ENCODE assay signal across 8 cellular contexts in genomic region chr6:138162104-138162946, GRCh38. TPM values are rescaled to one million over a fixed set of nuclear protein-coding genes. Genes with fewer than 3 reads are reported as not detected.
DNase-seq lines count a peak whose midpoint lies in the region; ATAC-seq, FAIRE-seq and TF ChIP-seq lines count a peak whose summit lies in the region.

No MANE protein-coding gene starts in this region.

- peak overlapping the region; percentile 75; the same call in 1 of the 2 replicates for H4K8ac ChIP-seq in H1 (ENCODE audit: extremely low read depth, insufficient read depth, low read length)

- H3K14ac ChIP-seq in H1 (ENCODE audit: insufficient read length) = no peak overlapping the region

- no peak for FAIRE-seq in H1 (lab: Jason Lieb, UNC)

- H3K36me3 Mint-ChIP-seq in mesothelial cell of epicardium = no peaks in the 10 kb centered on the region
- no peaks in the 10 kb centered on the region for H3K36me3 Mint-ChIP-seq in type B pancreatic cell

- 0 out of 2 replicates have a peak overlapping the region, but pooled peaks have one; percentile 0 for H2AFZ ChIP-seq in H1 (ENCODE audit: low read length)

- POLR2A ChIA-PET in H1 (lab: Charles Lee; ENCODE audit: partially characterized antibody) = interaction anchor here (0.8 to 2.2 kb wide), 6 partner anchors 16 to 107 kb away, joined by 3 to 5 read pairs (median 3); no protein-coding TSS in a partner anchor

- no peaks in the 10 kb centered on the region for H3K9me3 ChIP-seq in H1 (ENCODE audit: insufficient read depth in 2 of 2, low read depth in 1 of 2, low read length in 1 of 2)

- H3K4me2 ChIP-seq in H1 (ENCODE audit: insufficient read depth in 1 of 2, low read depth in 2 of 2, low read length in 2 of 2) = peak overlapping the region; percentile 79 to 94

- peaks cover 2 to 13% (median 11%) of the 10 kb centered on the region in 4 experiments; a peak in 5 of 7 replicates for H3K4me1 ChIP-seq in H1 (replicated peaks in 1 of 4; ENCODE audit: control insufficient read depth in 3 of 4, insufficient read depth in 4 of 4, low read length in 3 of 4)

- no peak for TF ChIP-seq EP300 in H1 (IDR thresholded peaks at IDR 0.05; ENCODE audit: borderline replicate concordance in 1 of 2, low read depth in 2 of 2, low read length in 2 of 2)

- peaks cover 2% of the 10 kb centered on the region; the same call in 1 of the 2 replicates for H3K79me1 ChIP-seq in H1 (ENCODE audit: low read depth, low read length)

- H3K27me3 Mint-ChIP-seq in mesothelial cell of epicardium (ENCODE audit: low read depth) (peaks cover 67% of the 10 kb centered on the region), type B pancreatic cell (peaks cover 58% of the 10 kb centered on the region)

- peaks cover 14% of the 10 kb centered on the region for H3K4me1 Mint-ChIP-seq in mesothelial cell of epicardium
- H3K4me1 Mint-ChIP-seq in type B pancreatic cell (ENCODE audit: unreplicated experiment) = peaks cover 13% of the 10 kb centered on the region

- ATAC-seq in HG03175 (IDR thresholded peaks at IDR 0.05; ENCODE audit: unreplicated experiment) = peak; percentile 29

- no peak overlapping the region; the same call in 1 of the 2 replicates for H2BK20ac ChIP-seq in H1 (ENCODE audit: low read length)

- H3K9ac ChIP-seq in H1 (replicated peaks in 1 of 4; ENCODE audit: extremely low read depth in 1 of 4, low read depth in 3 of 4, low read length in 3 of 4) = peak overlapping the region in 3 of 4 experiments; percentile 50 to 70 (median 62); a peak in 6 of 7 replicates

- no peak overlapping the region for H3K27ac ChIP-seq in H1 (ENCODE audit: low read depth, low read length)

- TF ChIP-seq POLR2A in H1 (IDR thresholded peaks at IDR 0.05; ENCODE audit: control extremely low read depth in 1 of 2, low read depth in 2 of 2, low read length in 2 of 2) = no peak

- H3K4me3 Mint-ChIP-seq in mesothelial cell of epicardium = peak overlapping the region; percentile 77
- H3K4me3 Mint-ChIP-seq in type B pancreatic cell = peak overlapping the region; percentile 87

- peak in 1 of 2 experiments; percentile 8; a peak in 1 of 4 replicates for TF ChIP-seq RAD21 in H1 (IDR thresholded peaks at IDR 0.05 in 1 of 2, conservative IDR thresholded peaks at IDR 0.05 in 1 of 2; ENCODE audit: low read depth in 2 of 2, low read length in 2 of 2)

- H3K23me2 ChIP-seq in H1 (ENCODE audit: low read depth, low read length) = peaks cover 14% of the 10 kb centered on the region

- H4K91ac ChIP-seq in H1 (replicated peaks; ENCODE audit: insufficient read length, low read length) = no peak overlapping the region

- no peak overlapping the region for H3K56ac ChIP-seq in H1 (replicated peaks; ENCODE audit: insufficient read length, low read depth, low read length)

- no peak for TF ChIP-seq CTCF in H1 (IDR thresholded peaks at IDR 0.05; ENCODE audit: control extremely low read depth in 1 of 3, insufficient read depth in 1 of 3, low read depth in 1 of 3, low read length in 3 of 3)
- TF ChIP-seq CTCF in mesothelial cell of epicardium (IDR thresholded peaks at IDR 0.05; ENCODE audit: unreplicated experiment) = no peak
- no peak for TF ChIP-seq CTCF in type B pancreatic cell (conservative IDR thresholded peaks at IDR 0.05)

- H3K36me3 ChIP-seq in H1 (ENCODE audit: control insufficient read depth in 2 of 4, insufficient read depth in 4 of 4, low read length in 3 of 4) = no peaks in the 10 kb centered on the region

- H3K9me3 Mint-ChIP-seq in mesothelial cell of epicardium = no peaks in the 10 kb centered on the region
- H3K9me3 Mint-ChIP-seq in type B pancreatic cell = no peaks in the 10 kb centered on the region

- H2BK5ac ChIP-seq in H1 (ENCODE audit: low read depth, low read length) = no peak overlapping the region

- H3K27ac Mint-ChIP-seq in mesothelial cell of epicardium (no peak overlapping the region), type B pancreatic cell (peak overlapping the region; percentile 58)

- peak; percentile 1 for DNase-seq in stimulated activated CD8-positive, alpha-beta memory T cell treated with anti-CD3 and anti-CD28 coated beads, Interleukin-12 subunit alpha, Interleukin-12 subunit beta, amount 100 ng/mL, for 4 hours (ENCODE audit: low read depth)
- no peak for DNase-seq in stimulated activated CD8-positive, alpha-beta memory T cell treated with anti-CD3 and anti-CD28 coated beads, Interleukin-4, amount 100 ng/mL, for 48 hours
- peak; percentile 35 to 48 for DNase-seq in SHP77 (lab: John Stamatoyannopoulos, UW)
- DNase-seq in H1 (ENCODE audit: low read depth in 1 of 2, low spot score in 2 of 2) = peak in 1 of 2 experiments; percentile 60
- peak in 1 of 2 experiments; percentile 48 for DNase-seq in mesothelial cell of epicardium (ENCODE audit: low spot score in 2 of 2, unreplicated experiment in 2 of 2)
- no peak for DNase-seq in type B pancreatic cell (ENCODE audit: extremely low spot score, unreplicated experiment)
- DNase-seq in activated CD4-positive, alpha-beta T cell treated with anti-CD3 and anti-CD28 coated beads, Interleukin-2, amount 50 U/mL, for 4 hours = no peak

- CTCF ChIA-PET in H1 (lab: Charles Lee; ENCODE audit: partially characterized antibody) = interaction anchor here (1.0 to 1.2 kb wide), 3 partner anchors 28 to 73 kb away, joined by 3 to 5 read pairs (median 4); no protein-coding TSS in a partner anchor

- no peaks in the 10 kb centered on the region for H4K20me1 ChIP-seq in H1 (replicated peaks in 1 of 2; ENCODE audit: control insufficient read depth in 1 of 2, insufficient read depth in 2 of 2, low read length in 2 of 2)

- no peak overlapping the region for H3K4ac ChIP-seq in H1 (replicated peaks; ENCODE audit: insufficient read length, low read depth, low read length)

- H3K18ac ChIP-seq in H1 (ENCODE audit: extremely low read depth, low read length) = no peak overlapping the region; the same call in none of the 2 replicates

- H4K5ac ChIP-seq in H1 (ENCODE audit: insufficient read length, low read depth, low read length) = no peak overlapping the region

- H3K27me3 ChIP-seq in H1 (replicated peaks in 1 of 4; ENCODE audit: control insufficient read depth in 3 of 4, extremely low read depth in 1 of 4, insufficient read depth in 3 of 4, low read length in 3 of 4) = peaks cover 0 to 3% (median 2%) of the 10 kb centered on the region in 4 experiments; a peak in 4 of 7 replicates

- H3K4me3 ChIP-seq in H1 (ENCODE audit: extremely low read depth in 1 of 4, insufficient read depth in 2 of 4, low read depth in 3 of 4, low read length in 4 of 4) = peak overlapping the region; percentile 66 to 90 (median 89)

- 3% methylated on average over 47 of the region's 53 CpGs; no CpG with 5 or more reads in 1 of the 2 experiments for WGBS in H1 (ENCODE audit: extremely low coverage in 1 of 2, insufficient coverage in 1 of 2, insufficient read length in 1 of 2, insufficient replicate concordance in 2 of 2, low coverage in 1 of 2, low lambda C conversion rate in 2 of 2, missing lambda C conversion rate in 1 of 2), 2 experiments

- no peak overlapping the region for H3K23ac ChIP-seq in H1 (ENCODE audit: insufficient read length)

- no peak overlapping the region for H2BK15ac ChIP-seq in H1 (ENCODE audit: low read length)

- no peak overlapping the region for H2BK12ac ChIP-seq in H1 (ENCODE audit: low read depth, low read length)

- H2BK120ac ChIP-seq in H1 (replicated peaks; ENCODE audit: low read depth, low read length) = no peak overlapping the region

- peaks cover 6 to 23% of the 10 kb centered on the region in 2 experiments; a peak in 3 of 4 replicates for H3K79me2 ChIP-seq in H1 (ENCODE audit: control insufficient read depth in 1 of 2, insufficient read depth in 2 of 2, low read length in 2 of 2)

- no peak overlapping the region for H2AK5ac ChIP-seq in H1 (ENCODE audit: low read depth, low read length)

TF ChIP-seq in H1, 55 proteins besides CTCF, POLR2A, EP300 and RAD21 (continues in another document):
- no peak for TF ChIP-seq CHD1 (IDR thresholded peaks at IDR 0.05; ENCODE audit: low read depth, low read length)

RNA-seq across cellular contexts. Expression of gene ARFGEF3, which starts 0.6 kb away (rescaled TPM):
- total RNA-seq in H1 (2021; fragmentation: NEBNext Ultra II Directional; extraction: Animal tissue kit (Norgen Biotek cat#: 25700)) = 22.9 and 23.2 TPM in 2 replicates
- polyA plus RNA-seq in H1 (2011; rRNA removed) = 5.6 and 5.8 TPM in 2 replicates
- polyA plus RNA-seq in H1 (2011; cell fraction: cytosol; rRNA removed) = 5.9 TPM
- 9.8 TPM for polyA plus RNA-seq in H1 (2011; cell fraction: nucleus; rRNA removed)
- polyA plus RNA-seq in H1 (2012, experiment 1 of 2) = 6.6 to 9.8 TPM (median 9.1 TPM) in 4 replicates
- 0.94 TPM for polyA plus RNA-seq in H1 (2012, experiment 2 of 2)
- 9.1 TPM for polyA plus RNA-seq in H1 (2013, experiment 1 of 2)
- 8.4 TPM for polyA plus RNA-seq in H1 (2013, experiment 2 of 2)
- polyA minus RNA-seq in H1 (2011; rRNA and poly(A)+ RNA removed) = 30.9 and 33.5 TPM in 2 replicates
- polyA minus RNA-seq in H1 (2011; cell fraction: cytosol; rRNA and poly(A)+ RNA removed) = 17.6 TPM
- polyA minus RNA-seq in H1 (2011; cell fraction: nucleus; rRNA and poly(A)+ RNA removed) = 24.6 TPM
- total RNA-seq in mesothelial cell of epicardium = 6.1 to 6.3 TPM (median 6.1 TPM) in 3 replicates
- 24.0 and 31.7 TPM in 2 replicates for total RNA-seq in type B pancreatic cell (ENCODE audit: low replicate concordance)

RNA-seq across cellular contexts. Expression of gene PERP, which starts 55.1 kb away (rescaled TPM):
- total RNA-seq in H1 (2021; fragmentation: NEBNext Ultra II Directional; extraction: Animal tissue kit (Norgen Biotek cat#: 25700)) = 26.7 and 26.8 TPM in 2 replicates
- polyA plus RNA-seq in H1 (2011; rRNA removed) = 21.0 and 21.4 TPM in 2 replicates
- 14.2 TPM for polyA plus RNA-seq in H1 (2011; cell fraction: cytosol; rRNA removed)
- polyA plus RNA-seq in H1 (2011; cell fraction: nucleus; rRNA removed) = 12.9 TPM
- polyA plus RNA-seq in H1 (2012, experiment 1 of 2) = 16.2 to 18.7 TPM (median 17.0 TPM) in 4 replicates
- polyA plus RNA-seq in H1 (2012, experiment 2 of 2) = 5.6 TPM
- polyA plus RNA-seq in H1 (2013, experiment 1 of 2) = 33.3 TPM
- 41.5 TPM for polyA plus RNA-seq in H1 (2013, experiment 2 of 2)
- 18.5 and 21.3 TPM in 2 replicates for polyA minus RNA-seq in H1 (2011; rRNA and poly(A)+ RNA removed)
- polyA minus RNA-seq in H1 (2011; cell fraction: cytosol; rRNA and poly(A)+ RNA removed) = 9.4 TPM
- 8.3 TPM for polyA minus RNA-seq in H1 (2011; cell fraction: nucleus; rRNA and poly(A)+ RNA removed)
- 54.4 to 57.6 TPM (median 55.6 TPM) in 3 replicates for total RNA-seq in mesothelial cell of epicardium
- total RNA-seq in type B pancreatic cell (ENCODE audit: low replicate concordance) = 86.8 and 293 TPM in 2 replicates

RNA-seq across cellular contexts. Expression of gene PBOV1, which starts 56.0 kb away (rescaled TPM):
- total RNA-seq in H1 (2021; fragmentation: NEBNext Ultra II Directional; extraction: Animal tissue kit (Norgen Biotek cat#: 25700)) = not detected in 2 replicates
- not detected in 2 replicates for polyA plus RNA-seq in H1 (2011; rRNA removed)
- not detected for polyA plus RNA-seq in H1 (2011; cell fraction: cytosol; rRNA removed)
- not detected for polyA plus RNA-seq in H1 (2011; cell fraction: nucleus; rRNA removed)
- polyA plus RNA-seq in H1 (2012, experiment 1 of 2) = not detected in 4 replicates
- polyA plus RNA-seq in H1 (2012, experiment 2 of 2) = not detected
- not detected for polyA plus RNA-seq in H1 (2013, experiment 1 of 2)
- not detected for polyA plus RNA-seq in H1 (2013, experiment 2 of 2)
- polyA minus RNA-seq in H1 (2011; rRNA and poly(A)+ RNA removed) = not detected in 2 replicates
- not detected for polyA minus RNA-seq in H1 (2011; cell fraction: cytosol; rRNA and poly(A)+ RNA removed)
- polyA minus RNA-seq in H1 (2011; cell fraction: nucleus; rRNA and poly(A)+ RNA removed) = 0.20 TPM
- total RNA-seq in mesothelial cell of epicardium (not detected in 3 replicates), type B pancreatic cell (ENCODE audit: low replicate concordance) (not detected in 2 replicates)

Comparison
In these comparisons a context has a peak if more than half of its experiments do, and no peak if none do; other contexts are left out.
1. DNase-seq: peak in stimulated activated CD8-positive, alpha-beta memory T cell treated with anti-CD3 and anti-CD28 coated beads, Interleukin-12 subunit alpha, Interleukin-12 subunit beta, amount 100 ng/mL, for 4 hours (single experiment) and SHP77 (2 of 2); none in stimulated activated CD8-positive, alpha-beta memory T cell treated with anti-CD3 and anti-CD28 coated beads, Interleukin-4, amount 100 ng/mL, for 48 hours (single experiment), type B pancreatic cell (single experiment) and activated CD4-positive, alpha-beta T cell treated with anti-CD3 and anti-CD28 coated beads, Interleukin-2, amount 50 U/mL, for 4 hours (0 of 2).